12 cellular contexts compared by ENCODE assay signal in the genomic region with DNA sequence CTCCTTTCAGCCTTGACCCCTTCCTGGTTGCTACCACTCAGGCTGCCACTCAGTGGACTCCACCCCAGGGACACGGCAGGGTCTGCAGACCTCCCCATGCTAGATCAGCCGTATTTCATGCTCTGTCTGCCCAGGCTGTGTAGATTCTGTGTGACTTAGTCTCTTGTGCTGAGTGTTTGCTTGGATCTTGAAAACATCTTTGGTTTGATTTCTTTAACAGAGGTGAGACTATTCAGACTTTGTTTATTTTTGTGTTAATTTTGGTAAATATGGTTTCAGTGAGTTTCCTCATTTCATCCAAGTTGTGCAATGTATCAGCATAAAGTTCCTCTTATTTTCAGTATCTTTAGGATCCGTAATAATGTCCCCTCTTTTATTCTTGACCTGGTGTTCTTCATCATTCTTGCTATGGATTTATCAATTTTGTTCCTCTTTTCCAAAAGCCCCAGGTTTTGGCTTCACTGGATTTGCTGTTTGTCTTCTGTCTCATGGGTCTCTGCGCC.
"Had no signal": no experiment of that assay in that cellular context is flagged by ENCODE, and none has a peak within 500 bp of the region (broad histone marks: within the 10 kb centered on the region; RNA-seq: fewer than 3 reads in every experiment).

No MANE protein-coding gene starts in this region.

- H3K27me3 Mint-ChIP-seq: activated naive CD8-positive, alpha-beta T cell treated with anti-CD3 and anti-CD28 coated beads, Interleukin-2, amount 10 ng/mL, durations not matched to agents 7 days and 5 days had no signal

- H3K4me1 ChIP-seq: breast epithelium, esophagus muscularis mucosa, psoas muscle had no signal

- H3K9me3 Mint-ChIP-seq: activated naive CD8-positive, alpha-beta T cell treated with anti-CD3 and anti-CD28 coated beads, Interleukin-2, amount 10 ng/mL, durations not matched to agents 7 days and 5 days; activated T-cell treated with anti-CD3 and anti-CD28 coated beads, Interleukin-2, amount 50 U/mL, for 4 hours; memory B cell had no signal

- H3K36me3 ChIP-seq: breast epithelium had no signal

- H3K4me3 ChIP-seq: breast epithelium, esophagus muscularis mucosa, psoas muscle had no signal

- DNase-seq: activated CD4-positive, alpha-beta T cell treated with anti-CD3 and anti-CD28 coated beads, Interleukin-2, amount 50 U/mL, for 4 hours; activated gamma-delta T cell; activated T-cell treated with anti-CD3 and anti-CD28 coated beads, Interleukin-2, amount 50 U/mL, for 4 hours; nephron progenitor cell; stimulated activated CD4-positive, alpha-beta T cell treated with anti-CD3 and anti-CD28 coated beads, Interleukin-12 subunit alpha, Interleukin-12 subunit beta, amount 100 ng/mL, for 4 hours; stimulated activated naive CD4-positive, alpha-beta T cell treated with Interleukin-2 at 50 U/mL for 16 hours; T-helper 9 cell had no signal

- H3K36me3 Mint-ChIP-seq: activated naive CD8-positive, alpha-beta T cell treated with anti-CD3 and anti-CD28 coated beads, Interleukin-2, amount 10 ng/mL, durations not matched to agents 7 days and 5 days; memory B cell had no signal

- ATAC-seq: activated T-cell treated with anti-CD3 and anti-CD28 coated beads, Interleukin-2, amount 50 U/mL, for 4 hours; psoas muscle had no signal

- H3K27me3 ChIP-seq: breast epithelium, esophagus muscularis mucosa had no signal

- H3K9me3 ChIP-seq: breast epithelium, esophagus muscularis mucosa, psoas muscle had no signal

- H3K27ac ChIP-seq: esophagus muscularis mucosa, psoas muscle had no signal

- H3K27ac Mint-ChIP-seq: activated naive CD8-positive, alpha-beta T cell treated with anti-CD3 and anti-CD28 coated beads, Interleukin-2, amount 10 ng/mL, durations not matched to agents 7 days and 5 days; memory B cell; nephron progenitor cell had no signal

- H3K4me3 Mint-ChIP-seq: activated naive CD8-positive, alpha-beta T cell treated with anti-CD3 and anti-CD28 coated beads, Interleukin-2, amount 10 ng/mL, durations not matched to agents 7 days and 5 days; activated T-cell treated with anti-CD3 and anti-CD28 coated beads, Interleukin-2, amount 50 U/mL, for 4 hours; memory B cell; nephron progenitor cell had no signal
